ENCODE assay signal across 9 cellular contexts in the genomic region with DNA sequence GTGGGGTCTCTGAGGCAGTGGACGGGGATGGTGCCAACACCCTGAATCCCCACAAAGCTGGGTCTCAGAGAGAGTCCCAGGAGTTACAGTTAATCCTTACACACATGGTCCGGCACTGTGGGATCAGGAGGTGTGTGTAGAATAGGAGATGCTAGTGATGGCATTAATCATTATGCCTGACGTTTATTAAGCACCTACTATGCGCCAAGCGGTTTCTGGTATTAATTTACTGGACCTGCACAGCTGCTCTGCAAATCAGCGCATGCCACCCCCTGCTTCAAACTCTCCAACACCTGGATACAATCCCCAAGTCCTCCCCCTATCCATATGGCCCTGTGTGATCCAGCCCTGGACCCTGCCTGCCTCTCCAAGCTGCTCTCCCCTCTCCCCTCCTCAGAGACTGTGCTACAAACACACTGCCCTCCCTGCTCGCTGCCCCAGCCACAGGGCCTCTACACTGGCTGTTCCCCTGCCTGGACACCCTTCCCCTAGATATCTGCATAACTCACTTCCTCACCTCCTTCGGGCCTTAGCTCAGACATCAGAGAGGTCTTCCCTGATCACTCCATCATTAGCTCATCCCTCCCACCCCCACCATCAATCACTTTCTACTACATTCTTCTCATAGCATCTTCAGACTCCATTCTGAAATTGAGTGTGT.
DNase-seq lines count a peak whose midpoint lies in the region; ATAC-seq and TF ChIP-seq lines count a peak whose summit lies in the region.
"Had no signal": no experiment of that assay in that cellular context is flagged by ENCODE, and none has a peak within 500 bp of the region (broad histone marks: within the 10 kb centered on the region; RNA-seq: fewer than 3 reads in every experiment).

No MANE protein-coding gene starts in this region.

- H3K27me3 ChIP-seq in AG04450 (ENCODE audit: control insufficient read depth, insufficient read depth, low read length) (no peaks in the 10 kb centered on the region), ovary (no peaks in the 10 kb centered on the region), foreskin keratinocyte (no peaks in the 10 kb centered on the region)

- no peak for DNase-seq in AG04450 (ENCODE audit: low read depth, low spot score)
- DNase-seq in NOMO-1 treated with dmso at 0.1 percent for 144 hours (lab: John Stamatoyannopoulos, UW; ENCODE audit: unreplicated experiment), result peak; percentile 7
- DNase-seq in effector memory CD8-positive, alpha-beta T cell, result no peak
- DNase-seq in ovary, result no peak
- DNase-seq in NCI-H1930 (lab: John Stamatoyannopoulos, UW), result no peak
- DNase-seq in foreskin keratinocyte, result no peak
- no peak for DNase-seq in posterior cingulate gyrus
- DNase-seq in effector CD8-positive, alpha-beta T cell (lab: John Stamatoyannopoulos, UW), result no peak

- H3K36me3 Mint-ChIP-seq in effector memory CD8-positive, alpha-beta T cell (ENCODE audit: insufficient read depth), result peaks cover 39% of the 10 kb centered on the region

- H3K27me3 Mint-ChIP-seq in effector memory CD8-positive, alpha-beta T cell, result no peaks in the 10 kb centered on the region

- TF ChIP-seq POLR2A in ovary (IDR thresholded peaks at IDR 0.05), result no peak

- peaks cover 18% of the 10 kb centered on the region for H3K4me1 ChIP-seq in ovary (ENCODE audit: insufficient read depth)
- peaks cover 29% of the 10 kb centered on the region for H3K4me1 ChIP-seq in foreskin keratinocyte

- no peak overlapping the region for H3K4me3 ChIP-seq in AG04450 (ENCODE audit: low read depth, low read length)
- no peak overlapping the region for H3K4me3 ChIP-seq in ovary
- H3K4me3 ChIP-seq: mucosa of descending colon had no signal

- intact Hi-C loops in ovary (cut with DNase I) (loop anchor here in 2 of 4 donors (5.0 to 10.0 kb wide), 2 partner anchors 184 to 186 kb away; a partner anchor contains a TSS), posterior cingulate gyrus (cut with DNase I) (no loop called here)

- H3K27ac Mint-ChIP-seq in effector memory CD8-positive, alpha-beta T cell, result peak overlapping the region; percentile 61 to 68

- peak overlapping the region; percentile 95 for H3K27ac ChIP-seq in AG04450 (ENCODE audit: low read depth, low read length)
- H3K27ac ChIP-seq in ovary, result peak overlapping the region; percentile 70 to 93
- no peak overlapping the region for H3K27ac ChIP-seq in foreskin keratinocyte

- no peak for TF ChIP-seq EP300 in ovary (IDR thresholded peaks at IDR 0.05)

- no peaks in the 10 kb centered on the region for H3K9me3 Mint-ChIP-seq in effector memory CD8-positive, alpha-beta T cell

- peaks cover 10 to 15% of the 10 kb centered on the region in 2 donors for H3K4me1 Mint-ChIP-seq in effector memory CD8-positive, alpha-beta T cell (ENCODE audit: low read depth in 2 of 2)

- no peak for TF ChIP-seq CTCF in AG04450 (IDR thresholded peaks at IDR 0.05; ENCODE audit: low read depth, low read length)
- TF ChIP-seq CTCF in ovary (IDR thresholded peaks at IDR 0.05), result no peak
- no peak for TF ChIP-seq CTCF in foreskin keratinocyte (conservative IDR thresholded peaks at IDR 0.05)

- no peak overlapping the region for H3K4me3 Mint-ChIP-seq in effector memory CD8-positive, alpha-beta T cell

- POLR2A ChIA-PET in AG04450 (lab: Yijun Ruan, JAX), result interaction anchor here (0.7 to 1.5 kb wide), 2 partner anchors 8 to 117 kb away, joined by 3 to 9 read pairs; no protein-coding TSS in a partner anchor

- CTCF ChIA-PET in AG04450 (lab: Charles Lee), result interaction anchor here (0.6 to 3.1 kb wide), 18 partner anchors 9 to 716 kb away, joined by 3 to 28 read pairs (median 4); no protein-coding TSS in a partner anchor

- WGBS in ovary, 3 donors, result 50 to 51% (median 50%) methylated on average over 8 of the region's 8 CpGs

- H3K9me3 ChIP-seq in AG04450 (ENCODE audit: control insufficient read depth, insufficient read depth, low read length) (no peaks in the 10 kb centered on the region; the same call in 1 of the 2 replicates), ovary (no peaks in the 10 kb centered on the region)
- H3K9me3 ChIP-seq: mucosa of descending colon had no signal

- no peak for ATAC-seq in effector memory CD8-positive, alpha-beta T cell (replicated peaks)
- ATAC-seq in foreskin keratinocyte, result no peak

- no peaks in the 10 kb centered on the region for H3K36me3 ChIP-seq in ovary
